Comparison of ENCODE assay signal across 10 cellular contexts in the genomic region with DNA sequence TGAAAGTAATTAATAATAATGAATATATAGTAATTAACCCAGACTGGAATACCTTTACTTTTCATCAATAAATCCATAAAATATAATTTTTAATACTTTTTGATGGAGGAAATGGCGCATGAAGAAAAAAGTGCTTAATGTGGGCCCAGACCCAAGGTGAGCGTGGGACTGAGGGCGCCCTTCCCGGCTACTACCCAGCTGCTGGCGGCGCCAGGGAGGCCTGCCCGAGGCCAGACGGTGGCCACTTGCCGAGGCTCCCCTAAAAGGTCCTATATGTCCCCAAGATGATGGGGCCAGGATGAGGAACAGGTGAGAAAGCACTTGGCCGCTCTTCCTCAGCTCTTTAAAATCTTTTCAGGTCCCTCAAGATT. TPM values are rescaled to one million over a fixed set of nuclear protein-coding genes. Genes with fewer than 3 reads are reported as not detected.
DNase-seq lines count a peak whose midpoint lies in the region; ATAC-seq, FAIRE-seq and TF ChIP-seq lines count a peak whose summit lies in the region.
"Had no signal": no experiment of that assay in that cellular context is flagged by ENCODE, and none has a peak within 500 bp of the region (broad histone marks: within the 10 kb centered on the region; RNA-seq: fewer than 3 reads in every experiment).

No MANE protein-coding gene starts in this region.

- FAIRE-seq in astrocyte (lab: Jason Lieb, UNC) (no peak), RCC 7860 (lab: Jason Lieb, UNC) (no peak)
- FAIRE-seq: D721Med had no signal

- H3K9ac ChIP-seq in astrocyte (ENCODE audit: low read length) (peak overlapping the region; percentile 87), mucosa of rectum (ENCODE audit: low read depth in 1 of 2, low read length in 2 of 2) (peak overlapping the region; percentile 64 to 75)

- H3K36me3 Mint-ChIP-seq in astrocyte (ENCODE audit: low read depth, unreplicated experiment): no peaks in the 10 kb centered on the region

- no peak overlapping the region for H2AFZ ChIP-seq in astrocyte (ENCODE audit: low read depth, low read length)

- H3K27me3 ChIP-seq in left ventricle myocardium inferior (ENCODE audit: low read depth): no peaks in the 10 kb centered on the region
- no peaks in the 10 kb centered on the region for H3K27me3 ChIP-seq in astrocyte (ENCODE audit: insufficient read depth, low read length)
- no peaks in the 10 kb centered on the region for H3K27me3 ChIP-seq in mucosa of rectum (ENCODE audit: control insufficient read depth in 2 of 2, insufficient read depth in 2 of 2, low read length in 2 of 2)

- DNase-seq in left ventricle myocardium inferior (no peak), Right ventricle myocardium superior (no peak), astrocyte (ENCODE audit: low read depth) (no peak), RCC 7860 (ENCODE audit: low spot score) (no peak), NCI-H2081 treated with DMSO at 0.1 percent for 48 hours (lab: John Stamatoyannopoulos, UW) (no peak)
- DNase-seq: NCI-H1105 had no signal

- peak overlapping the region; percentile 89 for H3K27ac ChIP-seq in left ventricle myocardium inferior (replicated peaks)
- H3K27ac ChIP-seq in astrocyte (ENCODE audit: low read depth, low read length): peak overlapping the region; percentile 97
- peak overlapping the region; percentile 93 to 99 for H3K27ac ChIP-seq in mucosa of rectum (ENCODE audit: low read depth in 2 of 2, low read length in 2 of 2)
- peak overlapping the region; percentile 73 for H3K27ac ChIP-seq in urinary bladder (ENCODE audit: low read depth)

- H3K36me3 ChIP-seq in left ventricle myocardium inferior (no peaks in the 10 kb centered on the region), astrocyte (ENCODE audit: insufficient read depth, low read length) (no peaks in the 10 kb centered on the region), mucosa of rectum (ENCODE audit: control insufficient read depth in 2 of 2, insufficient read depth in 2 of 2, low read length in 2 of 2) (no peaks in the 10 kb centered on the region), urinary bladder (ENCODE audit: insufficient read depth) (no peaks in the 10 kb centered on the region)

- H3K4me3 Mint-ChIP-seq in astrocyte (ENCODE audit: unreplicated experiment): no peak overlapping the region

- ATAC-seq in Right ventricle myocardium superior (ENCODE audit: poor library complexity) (no peak), HG03039 (IDR thresholded peaks at IDR 0.05; ENCODE audit: unreplicated experiment) (no peak)

- peak overlapping the region; percentile 89 for H3K27ac Mint-ChIP-seq in astrocyte (ENCODE audit: unreplicated experiment)

- WGBS in urinary bladder: 38% methylated on average over 10 of the region's 10 CpGs

- no peaks in the 10 kb centered on the region for H4K20me1 ChIP-seq in astrocyte (ENCODE audit: insufficient read depth, low read length)

- TF ChIP-seq CTCF in left ventricle myocardium inferior (IDR thresholded peaks at IDR 0.05; ENCODE audit: borderline replicate concordance) (no peak), astrocyte (IDR thresholded peaks at IDR 0.05; ENCODE audit: insufficient read depth, low read depth, low read length) (no peak)

- peaks cover 72% of the 10 kb centered on the region for H3K4me1 Mint-ChIP-seq in astrocyte (ENCODE audit: low read depth, unreplicated experiment)

- H3K9me3 ChIP-seq in left ventricle myocardium inferior (replicated peaks): no peaks in the 10 kb centered on the region
- H3K9me3 ChIP-seq in astrocyte (ENCODE audit: insufficient read depth, low read depth, low read length): no peaks in the 10 kb centered on the region
- no peaks in the 10 kb centered on the region for H3K9me3 ChIP-seq in mucosa of rectum (ENCODE audit: control insufficient read depth in 2 of 2, low read length in 2 of 2)

- no peaks in the 10 kb centered on the region for H3K27me3 Mint-ChIP-seq in astrocyte (ENCODE audit: low read depth, unreplicated experiment)

- H3K9me3 Mint-ChIP-seq in astrocyte (ENCODE audit: unreplicated experiment): no peaks in the 10 kb centered on the region

- H3K4me2 ChIP-seq in astrocyte (ENCODE audit: low read length): peak overlapping the region; percentile 71

- H3K79me2 ChIP-seq in astrocyte (ENCODE audit: insufficient read depth, low read length): no peaks in the 10 kb centered on the region

- H3K4me3 ChIP-seq in left ventricle myocardium inferior: peak overlapping the region; percentile 50
- H3K4me3 ChIP-seq in astrocyte (ENCODE audit: insufficient read depth, low read depth, low read length): no peak overlapping the region
- H3K4me3 ChIP-seq in mucosa of rectum (ENCODE audit: low read length in 2 of 2): peak overlapping the region; percentile 23 to 30
- H3K4me3 ChIP-seq in urinary bladder (ENCODE audit: low read depth, low read length): no peak overlapping the region

- intact Hi-C loops in left ventricle myocardium inferior (cut with micrococcal nuclease): no loop called here
- intact Hi-C loops in Right ventricle myocardium superior (cut with DNase I): loop anchor here (10.0 kb wide), 1 partner anchor 296 kb away; no protein-coding TSS in a partner anchor

- peaks cover 87% of the 10 kb centered on the region for H3K4me1 ChIP-seq in left ventricle myocardium inferior
- H3K4me1 ChIP-seq in astrocyte (ENCODE audit: insufficient read depth, low read length): peaks cover 71% of the 10 kb centered on the region
- H3K4me1 ChIP-seq in mucosa of rectum (ENCODE audit: control insufficient read depth in 2 of 2, insufficient read depth in 2 of 2, low read length in 2 of 2): peaks cover 48 to 71% of the 10 kb centered on the region in 2 donors
- H3K4me1 ChIP-seq in urinary bladder (ENCODE audit: insufficient read depth): no peaks in the 10 kb centered on the region

RNA-seq across cellular contexts. Expression of a gene that starts 29.1 kb away (rescaled TPM):
- total RNA-seq in left ventricle myocardium inferior (19.2 TPM), Right ventricle myocardium superior (20.2 TPM), astrocyte (63.2 and 66.8 TPM in 2 replicates), urinary bladder (214 TPM)
- polyA plus RNA-seq in urinary bladder: 68.1 TPM

Comparison
In these comparisons a context has a peak if more than half of its experiments do, and no peak if none do; other contexts are left out.
1. H3K4me3 ChIP-seq: peak in left ventricle myocardium inferior (single experiment) and mucosa of rectum (2 of 2); none in astrocyte (single experiment) and urinary bladder (single experiment).
2. Peak in every context shown above with its lines, with median percentiles within 50 percentile points of each other: H3K27ac ChIP-seq.